Comparison of ENCODE assay signal across 27 cellular contexts in the genomic region with DNA sequence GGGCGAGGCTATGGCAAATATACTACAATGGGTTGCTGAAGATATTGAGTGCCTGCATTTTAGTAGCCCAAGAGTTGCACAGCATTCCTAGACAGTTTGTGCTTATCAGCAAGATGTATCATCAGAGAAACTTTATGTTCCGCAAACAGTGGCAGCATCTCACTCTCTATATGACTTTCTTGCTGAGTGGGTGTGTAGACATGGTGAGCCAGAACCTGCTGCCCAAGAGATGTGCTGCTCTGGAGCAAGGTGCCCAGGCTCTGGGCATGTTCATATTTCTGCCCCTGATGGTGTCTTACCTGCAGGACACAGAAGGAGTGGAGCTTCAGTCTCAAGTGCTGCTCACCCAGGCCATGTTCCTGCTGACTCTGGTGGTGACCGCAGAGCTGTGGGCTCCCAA. TPM values are rescaled to one million over a fixed set of nuclear protein-coding genes. Genes with fewer than 3 reads are reported as not detected.
DNase-seq lines count a peak whose midpoint lies in the region; ATAC-seq and TF ChIP-seq lines count a peak whose summit lies in the region.
"Had no signal": no experiment of that assay in that cellular context is flagged by ENCODE, and none has a peak within 500 bp of the region (broad histone marks: within the 10 kb centered on the region; RNA-seq: fewer than 3 reads in every experiment).

No MANE protein-coding gene starts in this region.

- no peak overlapping the region for H3K4me3 ChIP-seq in esophagus muscularis mucosa
- H3K4me3 ChIP-seq in MM.1S (ENCODE audit: low read length), result no peak overlapping the region
- H3K4me3 ChIP-seq: Peyer's patch had no signal

- peaks cover 4% of the 10 kb centered on the region for H3K9me3 Mint-ChIP-seq in activated naive CD8-positive, alpha-beta T cell treated with anti-CD3 and anti-CD28 coated beads, Interleukin-2, amount 50 U/mL, for 24 hours
- H3K9me3 Mint-ChIP-seq in activated naive CD8-positive, alpha-beta T cell treated with anti-CD3 and anti-CD28 coated beads for 36 hours, result peaks cover 3% of the 10 kb centered on the region

- H3K27ac Mint-ChIP-seq in activated naive CD8-positive, alpha-beta T cell treated with anti-CD3 and anti-CD28 coated beads, Interleukin-2, amount 50 U/mL, for 24 hours, result no peak overlapping the region
- no peak overlapping the region for H3K27ac Mint-ChIP-seq in activated naive CD8-positive, alpha-beta T cell treated with anti-CD3 and anti-CD28 coated beads for 36 hours
- H3K27ac Mint-ChIP-seq: CD8-positive, alpha-beta T cell had no signal

- H2AFZ ChIP-seq in MM.1S (ENCODE audit: low read length), result no peak overlapping the region

- H3K9me3 ChIP-seq in esophagus muscularis mucosa (peaks cover 0 to 6% (median 2%) of the 10 kb centered on the region in 4 donors), MM.1S (replicated peaks; ENCODE audit: insufficient read depth, low read length) (no peaks in the 10 kb centered on the region)
- H3K9me3 ChIP-seq: SK-N-SH had no signal

- no peaks in the 10 kb centered on the region for H3K4me1 Mint-ChIP-seq in activated naive CD8-positive, alpha-beta T cell treated with anti-CD3 and anti-CD28 coated beads, Interleukin-2, amount 50 U/mL, for 24 hours
- no peaks in the 10 kb centered on the region for H3K4me1 Mint-ChIP-seq in activated naive CD8-positive, alpha-beta T cell treated with anti-CD3 and anti-CD28 coated beads for 36 hours

- H3K36me3 Mint-ChIP-seq in activated naive CD8-positive, alpha-beta T cell treated with anti-CD3 and anti-CD28 coated beads, Interleukin-2, amount 50 U/mL, for 24 hours (ENCODE audit: low read depth), result no peaks in the 10 kb centered on the region
- peaks cover 2% of the 10 kb centered on the region for H3K36me3 Mint-ChIP-seq in activated naive CD8-positive, alpha-beta T cell treated with anti-CD3 and anti-CD28 coated beads for 36 hours
- H3K36me3 Mint-ChIP-seq: CD8-positive, alpha-beta T cell had no signal

- no peaks in the 10 kb centered on the region for H3K9me2 ChIP-seq in MM.1S (replicated peaks; ENCODE audit: insufficient read depth, low read length)
- H3K9me2 ChIP-seq: SK-N-SH had no signal

- WGBS in esophagus muscularis mucosa, result 100% methylated on average over 2 of the region's 3 CpGs

- H3K79me2 ChIP-seq in MM.1S (ENCODE audit: low read length), result no peaks in the 10 kb centered on the region

- no peak overlapping the region for H3K4me2 ChIP-seq in MM.1S (ENCODE audit: low read depth, low read length)
- H3K4me2 ChIP-seq: SK-N-SH had no signal

- no peaks in the 10 kb centered on the region for H3F3A ChIP-seq in MM.1S (ENCODE audit: insufficient read depth, low read length)

- intact Hi-C loops in esophagus muscularis mucosa (cut with DNase I), result loop anchor here (10.0 kb wide), 1 partner anchor 343 kb away; a partner anchor contains a TSS

- TF ChIP-seq CTCF in esophagus muscularis mucosa (IDR thresholded peaks at IDR 0.05) (no peak), MM.1S (IDR thresholded peaks at IDR 0.05; ENCODE audit: low read length) (no peak)

- no peak overlapping the region for H3K27ac ChIP-seq in esophagus muscularis mucosa (replicated peaks in 1 of 4)
- H3K27ac ChIP-seq in MM.1S (ENCODE audit: low read length), result no peak overlapping the region
- H3K27ac ChIP-seq: C4-2B, Peyer's patch had no signal

- H3K27me3 Mint-ChIP-seq in activated naive CD8-positive, alpha-beta T cell treated with anti-CD3 and anti-CD28 coated beads, Interleukin-2, amount 50 U/mL, for 24 hours, result peaks cover 2% of the 10 kb centered on the region
- H3K27me3 Mint-ChIP-seq in activated naive CD8-positive, alpha-beta T cell treated with anti-CD3 and anti-CD28 coated beads for 36 hours, result peaks cover 6% of the 10 kb centered on the region

- DNase-seq in activated naive CD8-positive, alpha-beta T cell treated with anti-CD3 and anti-CD28 coated beads, Interleukin-2, amount 50 U/mL, for 24 hours, result no peak
- no peak for DNase-seq in activated naive CD8-positive, alpha-beta T cell treated with anti-CD3 and anti-CD28 coated beads for 36 hours
- DNase-seq in esophagus muscularis mucosa (ENCODE audit: extremely low spot score) (peak; percentile 90), NCI-H2107 treated with DMSO at 0.1 percent for 48 hours (lab: John Stamatoyannopoulos, UW; ENCODE audit: unreplicated experiment) (no peak), MM.1S (no peak)
- no peak for DNase-seq in activated CD4-positive, alpha-beta T cell treated with anti-CD3 and anti-CD28 coated beads for 48 hours
- DNase-seq: 8988T; Caco-2; CD8-positive, alpha-beta T cell; GOT3; HCEC 1CT; NCI-H1092; NCI-H1417 treated with DMSO at 0.1 percent for 48 hours; NCI-H1694 treated with DMSO at 0.1 percent for 48 hours; NCI-H2081; NCI-H2171; NCI-H226; NCI-H510A; NCI-H69; OCI-M1; Peyer's patch; SHP77 treated with DMSO at 0.1 percent for 48 hours; SK-N-SH; SW 1271 had no signal

- no peak for TF ChIP-seq POLR2A in esophagus muscularis mucosa (IDR thresholded peaks at IDR 0.05; ENCODE audit: low read depth)

- no peak overlapping the region for H3K9ac ChIP-seq in MM.1S (ENCODE audit: low read length)
- H3K9ac ChIP-seq: SK-N-SH had no signal

- no peak overlapping the region for H3K4me3 Mint-ChIP-seq in activated naive CD8-positive, alpha-beta T cell treated with anti-CD3 and anti-CD28 coated beads, Interleukin-2, amount 50 U/mL, for 24 hours
- H3K4me3 Mint-ChIP-seq in activated naive CD8-positive, alpha-beta T cell treated with anti-CD3 and anti-CD28 coated beads for 36 hours, result no peak overlapping the region
- H3K4me3 Mint-ChIP-seq: CD8-positive, alpha-beta T cell had no signal

- H3K4me1 ChIP-seq in esophagus muscularis mucosa, result no peaks in the 10 kb centered on the region
- H3K4me1 ChIP-seq in MM.1S (ENCODE audit: low read length), result no peaks in the 10 kb centered on the region
- H3K4me1 ChIP-seq: Caco-2, Peyer's patch had no signal

- H4K20me1 ChIP-seq in MM.1S (ENCODE audit: insufficient read depth, low read length), result no peaks in the 10 kb centered on the region

- H3K27me3 ChIP-seq in esophagus muscularis mucosa, result peaks cover 0 to 4% (median 0%) of the 10 kb centered on the region in 4 donors
- no peaks in the 10 kb centered on the region for H3K27me3 ChIP-seq in MM.1S (replicated peaks; ENCODE audit: insufficient read depth, low read length)
- H3K27me3 ChIP-seq: Peyer's patch had no signal

- no peaks in the 10 kb centered on the region for H3K36me3 ChIP-seq in esophagus muscularis mucosa
- H3K36me3 ChIP-seq in MM.1S (replicated peaks; ENCODE audit: insufficient read depth, low read length), result no peaks in the 10 kb centered on the region
- H3K36me3 ChIP-seq: Peyer's patch had no signal

- no peak for TF ChIP-seq EP300 in esophagus muscularis mucosa (IDR thresholded peaks at IDR 0.05)

- ATAC-seq in activated naive CD8-positive, alpha-beta T cell treated with anti-CD3 and anti-CD28 coated beads, Interleukin-2, amount 50 U/mL, for 24 hours, result peak; percentile 43
- peak; percentile 41 for ATAC-seq in HG02852 (IDR thresholded peaks at IDR 0.05; ENCODE audit: unreplicated experiment)
- ATAC-seq: CD8-positive, alpha-beta T cell had no signal

RNA-seq across cellular contexts. Expression of a gene that starts 8.2 kb away (rescaled TPM):
- not detected for total RNA-seq in activated naive CD8-positive, alpha-beta T cell treated with anti-CD3 and anti-CD28 coated beads for 36 hours
- not detected for total RNA-seq in esophagus muscularis mucosa
- total RNA-seq: Caco-2; CD8-positive, alpha-beta T cell; HT-29; Peyer's patch had no signal

RNA-seq across cellular contexts. Expression of a gene that starts 41.3 kb away (rescaled TPM):
- not detected for total RNA-seq in activated naive CD8-positive, alpha-beta T cell treated with anti-CD3 and anti-CD28 coated beads for 36 hours
- total RNA-seq in esophagus muscularis mucosa, result not detected
- total RNA-seq: Caco-2; CD8-positive, alpha-beta T cell; HT-29; Peyer's patch had no signal

RNA-seq across cellular contexts. Expression of a gene that starts 50.1 kb away (rescaled TPM):
- total RNA-seq in activated naive CD8-positive, alpha-beta T cell treated with anti-CD3 and anti-CD28 coated beads for 36 hours, result 10 to 100 TPM; 24.0 to 25.2 TPM
- total RNA-seq in esophagus muscularis mucosa, result 1,000 to 10,000 TPM; 2,071 to 4,011 (median 3,051) TPM

Comparison
In these comparisons a context has a peak if more than half of its experiments do, and no peak if none do; other contexts are left out.
1. RNA of a gene that starts 50.1 kb away (total RNA-seq): 2,071 to 4,011 TPM in esophagus muscularis mucosa; 24.0 to 25.2 TPM in activated naive CD8-positive, alpha-beta T cell treated with anti-CD3 and anti-CD28 coated beads for 36 hours; every median in the first group is over 10 times any median in the second.